ENCODE assay signal across 1 cellular context in the genomic region with DNA sequence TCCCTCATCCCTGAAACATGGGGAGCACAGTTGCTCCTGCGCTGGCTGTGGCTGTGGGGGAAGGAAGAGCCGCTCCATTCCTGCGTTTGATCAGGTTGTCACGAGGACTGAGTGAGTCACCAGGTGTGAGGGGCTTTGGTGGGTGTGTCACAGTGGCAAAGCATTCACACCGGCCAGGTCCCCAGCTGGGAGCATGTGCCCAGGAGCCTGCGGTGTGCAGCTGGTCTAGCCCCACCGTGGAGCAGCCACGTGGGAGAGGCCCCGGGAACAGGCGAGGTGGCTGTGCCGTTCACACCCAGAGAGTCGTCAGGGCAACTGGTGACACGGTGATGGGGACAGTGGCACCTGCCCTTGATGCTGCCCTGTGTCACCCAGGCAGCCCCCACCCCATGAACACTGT.
TF ChIP-seq lines count a peak whose summit lies in the region.

No MANE protein-coding gene starts in this region.

TF ChIP-seq in SK-N-SH treated with all-trans-retinoic acid at 6 μM for 48 hours, 23 proteins besides CTCF, POLR2A, EP300 and RAD21 (continued from another document):
- TF ChIP-seq ZNF8 (CRISPR knock-in tag; IDR thresholded peaks at IDR 0.05) = no peak
- no peak for TF ChIP-seq TCF4 (CRISPR knock-in tag; IDR thresholded peaks at IDR 0.05; ENCODE audit: borderline replicate concordance)
- no peak for TF ChIP-seq RARB (CRISPR knock-in tag; IDR thresholded peaks at IDR 0.05)
- no peak for TF ChIP-seq OSR1 (CRISPR knock-in tag; IDR thresholded peaks at IDR 0.05)
- no peak for TF ChIP-seq ZNF70 (CRISPR knock-in tag; IDR thresholded peaks at IDR 0.05)
